ENCODE assay signal across 2 cellular contexts in the genomic region with DNA sequence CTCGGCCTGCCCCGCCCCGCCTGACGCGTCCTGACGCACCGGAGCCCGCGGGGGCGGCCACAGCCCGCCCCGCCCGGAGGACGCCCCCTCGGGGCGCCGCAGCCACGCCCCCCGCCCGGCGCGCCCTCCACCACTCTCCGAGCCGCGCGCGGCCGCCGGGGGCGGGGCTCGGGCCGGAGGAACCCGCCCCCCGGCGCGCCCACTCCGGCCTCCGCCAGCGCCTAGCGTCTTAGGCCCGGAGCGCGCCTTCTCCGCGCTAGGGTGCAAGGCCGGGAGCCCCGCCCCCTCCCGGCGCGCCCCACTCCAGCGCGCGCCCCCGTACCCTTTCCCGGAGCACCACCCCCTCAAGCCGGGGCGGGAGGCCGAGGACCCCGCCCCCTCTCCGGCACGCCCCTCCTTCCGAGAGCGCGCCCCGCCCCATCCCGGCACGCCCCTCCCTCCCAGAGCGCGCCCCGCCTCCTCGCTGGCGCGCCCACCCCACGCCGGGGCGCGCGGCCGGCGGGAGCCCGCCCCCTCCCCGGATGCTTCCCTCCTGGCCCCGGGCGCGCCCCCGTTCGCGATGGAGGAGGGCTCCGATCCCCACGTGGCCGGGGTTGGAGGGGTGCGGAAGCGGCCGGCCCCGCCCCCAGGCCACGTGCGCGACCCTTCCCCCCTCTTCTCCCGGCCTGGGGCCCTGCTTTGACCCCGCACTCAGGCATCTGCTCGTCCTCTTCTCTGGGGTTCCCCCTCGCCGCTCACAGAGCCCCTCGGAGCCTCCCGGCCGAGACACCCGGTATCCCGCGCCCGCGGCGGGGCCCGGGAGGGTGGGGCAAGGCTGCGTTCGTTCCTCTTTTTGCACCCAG.
TF ChIP-seq lines count a peak whose summit lies in the region.

No MANE protein-coding gene starts in this region.

TF ChIP-seq in IMR-90, 13 proteins besides CTCF, POLR2A, EP300 and RAD21:
- no peak for TF ChIP-seq FOS (IDR thresholded peaks at IDR 0.05; ENCODE audit: low read depth, low read length)
- TF ChIP-seq NFE2L2 (IDR thresholded peaks at IDR 0.05; ENCODE audit: low read depth, low read length), result no peak
- no peak for TF ChIP-seq RCOR1 (IDR thresholded peaks at IDR 0.05; ENCODE audit: insufficient replicate concordance, low read length)
- TF ChIP-seq MXI1 (IDR thresholded peaks at IDR 0.05; ENCODE audit: borderline replicate concordance, low read depth, low read length), result peak; percentile 100
- no peak for TF ChIP-seq RFX5 (IDR thresholded peaks at IDR 0.05; ENCODE audit: low read depth, low read length)
- TF ChIP-seq, protein P1, sequence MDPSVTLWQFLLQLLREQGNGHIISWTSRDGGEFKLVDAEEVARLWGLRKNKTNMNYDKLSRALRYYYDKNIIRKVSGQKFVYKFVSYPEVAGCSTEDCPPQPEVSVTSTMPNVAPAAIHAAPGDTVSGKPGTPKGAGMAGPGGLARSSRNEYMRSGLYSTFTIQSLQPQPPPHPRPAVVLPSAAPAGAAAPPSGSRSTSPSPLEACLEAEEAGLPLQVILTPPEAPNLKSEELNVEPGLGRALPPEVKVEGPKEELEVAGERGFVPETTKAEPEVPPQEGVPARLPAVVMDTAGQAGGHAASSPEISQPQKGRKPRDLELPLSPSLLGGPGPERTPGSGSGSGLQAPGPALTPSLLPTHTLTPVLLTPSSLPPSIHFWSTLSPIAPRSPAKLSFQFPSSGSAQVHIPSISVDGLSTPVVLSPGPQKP (IDR thresholded peaks at IDR 0.05; ENCODE audit: borderline replicate concordance, low read depth, low read length), result no peak
- TF ChIP-seq, protein P2, sequence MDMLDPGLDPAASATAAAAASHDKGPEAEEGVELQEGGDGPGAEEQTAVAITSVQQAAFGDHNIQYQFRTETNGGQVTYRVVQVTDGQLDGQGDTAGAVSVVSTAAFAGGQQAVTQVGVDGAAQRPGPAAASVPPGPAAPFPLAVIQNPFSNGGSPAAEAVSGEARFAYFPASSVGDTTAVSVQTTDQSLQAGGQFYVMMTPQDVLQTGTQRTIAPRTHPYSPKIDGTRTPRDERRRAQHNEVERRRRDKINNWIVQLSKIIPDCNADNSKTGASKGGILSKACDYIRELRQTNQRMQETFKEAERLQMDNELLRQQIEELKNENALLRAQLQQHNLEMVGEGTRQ (IDR thresholded peaks at IDR 0.05; ENCODE audit: low read depth, low read length), result peak; percentile 95
- no peak for TF ChIP-seq CEBPB (IDR thresholded peaks at IDR 0.05; ENCODE audit: low read depth, low read length)
- TF ChIP-seq BHLHE40 (IDR thresholded peaks at IDR 0.05; ENCODE audit: low read depth, low read length), result peak; percentile 73
- TF ChIP-seq CHD1 (IDR thresholded peaks at IDR 0.05; ENCODE audit: low read depth, low read length), result no peak
- no peak for TF ChIP-seq SMC3 (IDR thresholded peaks at IDR 0.05; ENCODE audit: low read depth, low read length)
- TF ChIP-seq MAZ (IDR thresholded peaks at IDR 0.05; ENCODE audit: borderline replicate concordance, low read depth, low read length), result peak; percentile 82
- TF ChIP-seq MAFK (IDR thresholded peaks at IDR 0.05; ENCODE audit: low read depth, low read length), result no peak

TF ChIP-seq in PFSK-1, 5 proteins besides CTCF, POLR2A, EP300 and RAD21:
- TF ChIP-seq SIN3A (IDR thresholded peaks at IDR 0.05; ENCODE audit: borderline replicate concordance, insufficient read depth, low read length) (peak; percentile 96; the same call in 1 of the 2 replicates), FOXP2 (optimal IDR thresholded peaks at IDR 0.05; ENCODE audit: borderline replicate concordance, extremely low read depth, extremely low read length, insufficient read depth) (no peak), TAF1 (IDR thresholded peaks at IDR 0.05; ENCODE audit: borderline replicate concordance, insufficient read depth, low read length) (no peak), POLR2AphosphoS5 (IDR thresholded peaks at IDR 0.05; ENCODE audit: low read depth, low read length) (0 out of 2 replicates have a peak, but pooled peaks have one; percentile 34)
